Comparison of ENCODE assay signal across 22 cellular contexts in genomic region chr14:104148433-104149277, GRCh38. TPM values are rescaled to one million over a fixed set of nuclear protein-coding genes. Genes with fewer than 3 reads are reported as not detected.
DNase-seq lines count a peak whose midpoint lies in the region; ATAC-seq, FAIRE-seq and TF ChIP-seq lines count a peak whose summit lies in the region.
"Had no signal": no experiment of that assay in that cellular context is flagged by ENCODE, and none has a peak within 500 bp of the region (broad histone marks: within the 10 kb centered on the region; RNA-seq: fewer than 3 reads in every experiment).

No MANE protein-coding gene starts in this region.

- H3F3A ChIP-seq in neural progenitor cell (ENCODE audit: low read depth): peaks cover 20% of the 10 kb centered on the region

- H3K79me2 ChIP-seq in neural progenitor cell (ENCODE audit: low read depth): peaks cover 67% of the 10 kb centered on the region

- H3K4me1 Mint-ChIP-seq in T-helper 17 cell (peaks cover 7% of the 10 kb centered on the region), neural progenitor cell (peaks cover 26% of the 10 kb centered on the region), immature natural killer cell (no peaks in the 10 kb centered on the region)
- H3K4me1 Mint-ChIP-seq: central memory CD8-positive, alpha-beta T cell had no signal

- DNase-seq in T-helper 17 cell (no peak), left ventricle myocardium inferior (peak; percentile 14), neural progenitor cell (ENCODE audit: low spot score) (no peak), D721Med (ENCODE audit: insufficient read length, low spot score) (no peak), immature natural killer cell (no peak)
- no peak for DNase-seq in activated CD8-positive, alpha-beta memory T cell treated with anti-CD3 and anti-CD28 coated beads for 24 hours
- DNase-seq: activated CD4-positive, alpha-beta memory T cell treated with anti-CD3 and anti-CD28 coated beads for 36 hours; activated T-cell treated with anti-CD3 and anti-CD28 coated beads, Interleukin-2, amount 50 U/mL, for 1 hour; amniotic stem cell; esophagus squamous epithelium; KBM-7; NCI-H1694; NCI-H748 treated with DMSO at 0.1 percent for 48 hours; nucleus accumbens; SIG-M5 had no signal

- H3K9me3 ChIP-seq in BLaER1: no peaks in the 10 kb centered on the region
- no peaks in the 10 kb centered on the region for H3K9me3 ChIP-seq in T-helper 17 cell (ENCODE audit: control insufficient read depth, low read length, poor library complexity, severe bottlenecking)
- no peaks in the 10 kb centered on the region for H3K9me3 ChIP-seq in left ventricle myocardium inferior (replicated peaks)
- H3K9me3 ChIP-seq in neural progenitor cell (ENCODE audit: low read depth): no peaks in the 10 kb centered on the region
- H3K9me3 ChIP-seq: esophagus squamous epithelium had no signal

- H3K36me3 ChIP-seq in BLaER1 (peaks cover 31% of the 10 kb centered on the region), left ventricle myocardium inferior (no peaks in the 10 kb centered on the region), neural progenitor cell (no peaks in the 10 kb centered on the region)
- H3K36me3 ChIP-seq: esophagus squamous epithelium had no signal

- peak overlapping the region; percentile 74 for H3K4me2 ChIP-seq in BLaER1
- peak overlapping the region; percentile 70 for H3K4me2 ChIP-seq in neural progenitor cell

- H3K27me3 Mint-ChIP-seq in T-helper 17 cell (peaks cover 9% of the 10 kb centered on the region), neural progenitor cell (ENCODE audit: insufficient read depth, low read depth) (peaks cover 8% of the 10 kb centered on the region), immature natural killer cell (ENCODE audit: low read depth in 3 of 3) (peaks cover 0 to 7% (median 0%) of the 10 kb centered on the region in 3 donors)

- H3K4me3 ChIP-seq in BLaER1 (no peak overlapping the region), left ventricle myocardium inferior (peak overlapping the region; percentile 25), neural progenitor cell (no peak overlapping the region)
- H3K4me3 ChIP-seq: esophagus squamous epithelium had no signal

- intact Hi-C loops in left ventricle myocardium inferior (cut with micrococcal nuclease): no loop called here

- TF ChIP-seq CTCF in left ventricle myocardium inferior (IDR thresholded peaks at IDR 0.05; ENCODE audit: borderline replicate concordance) (no peak), neural progenitor cell (IDR thresholded peaks at IDR 0.05) (no peak), D721Med (IDR thresholded peaks at IDR 0.05; ENCODE audit: insufficient read depth, missing control alignments) (no peak)

- FAIRE-seq in D721Med (lab: Jason Lieb, UNC): no peak
- FAIRE-seq: G401.6 had no signal

- H3K9me3 Mint-ChIP-seq in neural progenitor cell (no peaks in the 10 kb centered on the region), immature natural killer cell (no peaks in the 10 kb centered on the region)
- H3K9me3 Mint-ChIP-seq: activated CD4-positive, alpha-beta memory T cell treated with anti-CD3 and anti-CD28 coated beads for 36 hours; central memory CD8-positive, alpha-beta T cell; T-helper 1 cell treated with Interleukin-12 subunit alpha and Interleukin-12 subunit beta and Interleukin-4 antibody, amounts not matched to agents 30 μg/mL and 1 μg/mL, for 36 hours had no signal

- no peaks in the 10 kb centered on the region for H3K27me3 ChIP-seq in BLaER1
- no peaks in the 10 kb centered on the region for H3K27me3 ChIP-seq in left ventricle myocardium inferior (ENCODE audit: low read depth)
- no peaks in the 10 kb centered on the region for H3K27me3 ChIP-seq in neural progenitor cell

- H3K36me3 Mint-ChIP-seq in T-helper 17 cell (ENCODE audit: low read depth) (no peaks in the 10 kb centered on the region), neural progenitor cell (no peaks in the 10 kb centered on the region), immature natural killer cell (no peaks in the 10 kb centered on the region)
- H3K36me3 Mint-ChIP-seq: activated CD4-positive, alpha-beta memory T cell treated with anti-CD3 and anti-CD28 coated beads for 36 hours had no signal

- H4K20me1 ChIP-seq in BLaER1: peaks cover 91% of the 10 kb centered on the region
- H4K20me1 ChIP-seq in neural progenitor cell (ENCODE audit: low read depth): peaks cover 65% of the 10 kb centered on the region

- no peak overlapping the region for H2AFZ ChIP-seq in neural progenitor cell (replicated peaks)

- H3K4me1 ChIP-seq in BLaER1 (peaks cover 65% of the 10 kb centered on the region), left ventricle myocardium inferior (peaks cover 60% of the 10 kb centered on the region), neural progenitor cell (peaks cover 41% of the 10 kb centered on the region)

- peak overlapping the region; percentile 78 for H3K4me3 Mint-ChIP-seq in T-helper 17 cell
- peak overlapping the region; percentile 69 for H3K4me3 Mint-ChIP-seq in neural progenitor cell
- H3K4me3 Mint-ChIP-seq in immature natural killer cell: no peak overlapping the region
- H3K4me3 Mint-ChIP-seq: activated CD4-positive, alpha-beta memory T cell treated with anti-CD3 and anti-CD28 coated beads for 36 hours; central memory CD8-positive, alpha-beta T cell; T-helper 1 cell treated with Interleukin-12 subunit alpha and Interleukin-12 subunit beta and Interleukin-4 antibody, amounts not matched to agents 30 μg/mL and 1 μg/mL, for 36 hours had no signal

- peak overlapping the region; percentile 70; the same call in 1 of the 2 replicates for H3K27ac ChIP-seq in BLaER1
- H3K27ac ChIP-seq in left ventricle myocardium inferior (replicated peaks): peak overlapping the region; percentile 57
- peak overlapping the region; percentile 53 for H3K27ac ChIP-seq in neural progenitor cell
- H3K27ac ChIP-seq: C4-2B had no signal

- H3K9ac ChIP-seq in BLaER1 (no peak overlapping the region), neural progenitor cell (no peak overlapping the region)

- H3K27ac Mint-ChIP-seq in T-helper 17 cell (no peak overlapping the region), neural progenitor cell (peak overlapping the region; percentile 69), immature natural killer cell (no peak overlapping the region)
- H3K27ac Mint-ChIP-seq: activated CD4-positive, alpha-beta memory T cell treated with anti-CD3 and anti-CD28 coated beads for 36 hours; T-helper 1 cell treated with Interleukin-12 subunit alpha and Interleukin-12 subunit beta and Interleukin-4 antibody, amounts not matched to agents 30 μg/mL and 1 μg/mL, for 36 hours had no signal

- no peak for ATAC-seq in T-helper 17 cell
- no peak for ATAC-seq in GM21447 (IDR thresholded peaks at IDR 0.05; ENCODE audit: unreplicated experiment)

RNA-seq across cellular contexts. Expression of gene KIF26A, which starts 10.3 kb away (rescaled TPM):
- total RNA-seq in T-helper 17 cell: 1 to 10 TPM; 3.9 to 4.7 TPM
- total RNA-seq in left ventricle myocardium inferior: 6.5 TPM
- total RNA-seq in neural progenitor cell (ENCODE audit: low replicate concordance): 6.1 and 40.2 TPM in 2 replicates
- not detected for polyA plus RNA-seq in immature natural killer cell
- total RNA-seq: OCI-LY7 had no signal

Comparison
In these comparisons a context has a peak if more than half of its experiments do, and no peak if none do; other contexts are left out.
1. H3K4me3 Mint-ChIP-seq: peak in T-helper 17 cell (single experiment) and neural progenitor cell (single experiment); none in immature natural killer cell (0 of 5).
2. Peak in every context shown above with its lines, with median percentiles within 50 percentile points of each other: H3K27ac ChIP-seq.